ENCODE assay signal across 8 cellular contexts in genomic region chr2:32063310-32064020, GRCh38. TPM values are rescaled to one million over a fixed set of nuclear protein-coding genes. Genes with fewer than 3 reads are reported as not detected.
A peak's percentile ranks its signal among the peaks of the same experiment; 100 is the strongest.
DNase-seq lines count a peak whose midpoint lies in the region; ATAC-seq and TF ChIP-seq lines count a peak whose summit lies in the region.

TSS of gene SPAST (plus strand) at chr2:32063556. CDS start at chr2:32063832, 276 bp downstream.

- TF ChIP-seq RAD21 in liver (IDR thresholded peaks at IDR 0.05): peak; percentile 59 to 66

- peak within 1 kb of the TSS; percentile 99 for H3K4me3 Mint-ChIP-seq in CD8-positive, alpha-beta T cell
- H3K4me3 Mint-ChIP-seq in activated CD4-positive, alpha-beta memory T cell treated with anti-CD3 and anti-CD28 coated beads for 36 hours: peak within 1 kb of the TSS; percentile 97

- CTCF ChIA-PET in CD8-positive, alpha-beta T cell (lab: Charles Lee): interaction anchor here (0.7 to 2.4 kb wide), 5 partner anchors 15 to 127 kb away, joined by 3 to 12 read pairs (median 4); partner anchors contain the start of gene DPY30
- CTCF ChIA-PET in activated CD4-positive, alpha-beta memory T cell treated with anti-CD3 and anti-CD28 coated beads for 36 hours (lab: Charles Lee): interaction anchor here (1.1 to 1.9 kb wide), 4 partner anchors 10 to 102 kb away, joined by 3 to 7 read pairs (median 6); partner anchors contain the start of genes DPY30 and SLC30A6

- peak; percentile 49 for TF ChIP-seq CTCF in CD8-positive, alpha-beta T cell (IDR thresholded peaks at IDR 0.05)
- TF ChIP-seq CTCF in dorsolateral prefrontal cortex (IDR thresholded peaks at IDR 0.05 in 54 of 56, conservative IDR thresholded peaks at IDR 0.05 in 2 of 56; ENCODE audit: low read depth in 1 of 56, partially characterized antibody in 56 of 56): peak in 53 of 56 donors; percentile 32 to 79 (median 59)
- peak; percentile 69 for TF ChIP-seq CTCF in liver (IDR thresholded peaks at IDR 0.05; ENCODE audit: low read depth, low read length, missing input control)

- H3K27ac ChIP-seq in CD8-positive, alpha-beta T cell (ENCODE audit: low read depth, low read length): peak within 1 kb of the TSS; percentile 76
- H3K27ac ChIP-seq in dorsolateral prefrontal cortex (peak within 1 kb of the TSS; percentile 61 to 99 (median 96)), liver (ENCODE audit: low read depth in 1 of 2, low read length in 2 of 2) (peak within 1 kb of the TSS; percentile 73 to 85)

- peak within 1 kb of the TSS; percentile 96 for H3K27ac Mint-ChIP-seq in CD8-positive, alpha-beta T cell
- peak within 1 kb of the TSS; percentile 90 for H3K27ac Mint-ChIP-seq in activated CD4-positive, alpha-beta memory T cell treated with anti-CD3 and anti-CD28 coated beads for 36 hours

- H3K27me3 ChIP-seq in CD8-positive, alpha-beta T cell (ENCODE audit: insufficient read depth, low read length): no peaks in the 10 kb centered on the region
- H3K27me3 ChIP-seq in dorsolateral prefrontal cortex: no peaks in the 10 kb centered on the region
- H3K27me3 ChIP-seq in liver (ENCODE audit: control insufficient read depth in 4 of 4, insufficient read depth in 4 of 4, low read length in 3 of 4): no peaks in the 10 kb centered on the region

- POLR2A ChIA-PET in CD8-positive, alpha-beta T cell (lab: Charles Lee): interaction anchor here (0.5 to 3.5 kb wide), 13 partner anchors 9 to 295 kb away, joined by 3 to 38 read pairs (median 5); partner anchors contain the start of genes DPY30, MEMO1 and SLC30A6
- POLR2A ChIA-PET in activated CD4-positive, alpha-beta memory T cell treated with anti-CD3 and anti-CD28 coated beads for 36 hours (lab: Charles Lee): interaction anchor here (0.6 to 3.7 kb wide), 8 partner anchors 22 to 293 kb away, joined by 3 to 36 read pairs (median 4); partner anchors contain the start of genes BIRC6, DPY30, MEMO1 and SLC30A6

- WGBS in liver: under 1% methylated on average over 79 of the region's 79 CpGs

- intact Hi-C loops in CD8-positive, alpha-beta T cell (cut with DNase I, micrococcal nuclease): loop anchor here (1.0 to 5.0 kb wide), 8 partner anchors 24 to 1831 kb away; partner anchors contain the start of genes SLC30A6 (in 2 of the 2), BIRC6 (in 1 of the 2), DPY30 (in 1 of the 2) and LBH (in 1 of the 2)
- intact Hi-C loops in activated CD4-positive, alpha-beta memory T cell treated with anti-CD3 and anti-CD28 coated beads for 36 hours (cut with micrococcal nuclease): loop anchor here (1.0 to 10.0 kb wide), 8 partner anchors 24 to 1619 kb away; partner anchors contain the start of genes BIRC6, DPY30, LCLAT1 and MEMO1
- intact Hi-C loops in dorsolateral prefrontal cortex (cut with DNase I): loop anchor here (1.0 to 10.0 kb wide), 7 partner anchors 24 to 294 kb away; partner anchors contain the start of genes BIRC6 (in 2 of the 2), DPY30 (in 2 of the 2), SLC30A6 (in 2 of the 2) and MEMO1 (in 1 of the 2)

- H3K4me3 ChIP-seq in CD8-positive, alpha-beta T cell (ENCODE audit: low read depth, low read length): peak within 1 kb of the TSS; percentile 98
- H3K4me3 ChIP-seq in dorsolateral prefrontal cortex (peak within 1 kb of the TSS; percentile 59 to 100 (median 94)), liver (ENCODE audit: low read depth in 1 of 3, low read length in 3 of 3) (peak within 1 kb of the TSS; percentile 86 to 90 (median 88))

- no peaks in the 10 kb centered on the region for H3K27me3 Mint-ChIP-seq in CD8-positive, alpha-beta T cell (ENCODE audit: low read depth)
- H3K27me3 Mint-ChIP-seq in activated CD4-positive, alpha-beta memory T cell treated with anti-CD3 and anti-CD28 coated beads for 36 hours: no peaks in the 10 kb centered on the region

- H3K36me3 ChIP-seq in CD8-positive, alpha-beta T cell (ENCODE audit: insufficient read depth, low read length): no peaks in the 10 kb centered on the region
- no peaks in the 10 kb centered on the region for H3K36me3 ChIP-seq in liver (ENCODE audit: control insufficient read depth in 4 of 4, insufficient read depth in 3 of 4, low read depth in 1 of 4, low read length in 3 of 4)

- peak within 1 kb of the TSS; percentile 47 to 85 for H3K9ac ChIP-seq in liver (ENCODE audit: low read depth in 1 of 2, low read length in 2 of 2)

- peaks cover 36% of the 10 kb centered on the region for H3K4me1 Mint-ChIP-seq in CD8-positive, alpha-beta T cell (ENCODE audit: low read depth)
- H3K4me1 Mint-ChIP-seq in activated CD4-positive, alpha-beta memory T cell treated with anti-CD3 and anti-CD28 coated beads for 36 hours (ENCODE audit: low read depth): peaks cover 22% of the 10 kb centered on the region

- DNase-seq in CD8-positive, alpha-beta T cell: peak; percentile 91 to 99 (median 96)
- DNase-seq in HK-2 (ENCODE audit: unreplicated experiment): peak; percentile 97
- DNase-seq in NCI-H82 treated with DMSO at 0.1 percent for 48 hours (lab: John Stamatoyannopoulos, UW; ENCODE audit: unreplicated experiment): peak; percentile 98
- DNase-seq in activated CD4-positive, alpha-beta memory T cell treated with anti-CD3 and anti-CD28 coated beads for 36 hours: peak; percentile 98
- peak; percentile 91 to 98 (median 96) for DNase-seq in dorsolateral prefrontal cortex
- DNase-seq in stimulated activated CD4-positive, alpha-beta T cell treated with anti-CD3 and anti-CD28 coated beads, Interleukin-4, amount 100 ng/mL, for 24 hours: peak; percentile 97

- no peaks in the 10 kb centered on the region for H3K9me3 Mint-ChIP-seq in CD8-positive, alpha-beta T cell
- H3K9me3 Mint-ChIP-seq in activated CD4-positive, alpha-beta memory T cell treated with anti-CD3 and anti-CD28 coated beads for 36 hours: no peaks in the 10 kb centered on the region

- peak; percentile 88 for ATAC-seq in CD8-positive, alpha-beta T cell
- peak; percentile 94 for ATAC-seq in GM19452 (IDR thresholded peaks at IDR 0.05; ENCODE audit: unreplicated experiment)

- H3K36me3 Mint-ChIP-seq in CD8-positive, alpha-beta T cell: peaks cover 17% of the 10 kb centered on the region
- H3K36me3 Mint-ChIP-seq in activated CD4-positive, alpha-beta memory T cell treated with anti-CD3 and anti-CD28 coated beads for 36 hours: peaks cover 4% of the 10 kb centered on the region

- H3K4me1 ChIP-seq in CD8-positive, alpha-beta T cell (ENCODE audit: insufficient read depth, low read length): peaks cover 19% of the 10 kb centered on the region
- peaks cover 2 to 22% (median 14%) of the 10 kb centered on the region in 4 donors for H3K4me1 ChIP-seq in liver (ENCODE audit: control insufficient read depth in 4 of 4, insufficient read depth in 4 of 4, low read length in 3 of 4)

- no peaks in the 10 kb centered on the region for H3K9me3 ChIP-seq in CD8-positive, alpha-beta T cell (ENCODE audit: low read length)
- no peaks in the 10 kb centered on the region for H3K9me3 ChIP-seq in liver (ENCODE audit: control insufficient read depth in 4 of 4, low read length in 3 of 4)

TF ChIP-seq in liver, 16 proteins besides CTCF, POLR2A, EP300 and RAD21 (continues in another document):
- TF ChIP-seq NR2F2 (IDR thresholded peaks at IDR 0.05) (peak; percentile 57), JUND (IDR thresholded peaks at IDR 0.05) (peak; percentile 28 to 29), RXRA (IDR thresholded peaks at IDR 0.05) (peak; percentile 43 to 58), ZBTB33 (IDR thresholded peaks at IDR 0.05) (peak; percentile 74), ATF3 (IDR thresholded peaks at IDR 0.05) (no peak), EGR1 (IDR thresholded peaks at IDR 0.05; ENCODE audit: low read depth in 2 of 2) (peak in 1 of 2 donors; percentile 45), SP1 (IDR thresholded peaks at IDR 0.05) (peak; percentile 80), GABPA (IDR thresholded peaks at IDR 0.05 in 1 of 2, conservative IDR thresholded peaks at IDR 0.05 in 1 of 2) (peak in 1 of 2 donors; percentile 78), FOXA1 (IDR thresholded peaks at IDR 0.05) (peak; percentile 76), TAF1 (conservative IDR thresholded peaks at IDR 0.05) (peak; percentile 51), YY1 (IDR thresholded peaks at IDR 0.05) (peak; percentile 81)

RNA-seq across cellular contexts. Expression of gene SPAST, which starts in this region (rescaled TPM):
- total RNA-seq in CD8-positive, alpha-beta T cell: 1 to 10 TPM; 7.4 to 9.4 TPM
- 10 to 100 TPM; 15.3 to 15.8 TPM for total RNA-seq in activated CD4-positive, alpha-beta memory T cell treated with anti-CD3 and anti-CD28 coated beads for 36 hours
- total RNA-seq in dorsolateral prefrontal cortex: 10 to 100 TPM; 26.1 to 44.9 (median 35.9) TPM
- 10 to 100 TPM; 11.0 to 16.8 TPM for total RNA-seq in liver
- polyA plus RNA-seq in liver: 1 to 10 TPM; 3.2 to 4.3 TPM

Comparison
In these comparisons a context has a peak if more than half of its experiments do, and no peak if none do; other contexts are left out.
1. Peak in every context shown above with its lines: DNase-seq, ATAC-seq, H3K4me3 ChIP-seq and H3K27ac ChIP-seq.